In genomic region chr3:195270350-195271115, GRCh38 we compare ENCODE assay signal across 8 cellular contexts. TPM values are rescaled to one million over a fixed set of nuclear protein-coding genes. Genes with fewer than 3 reads are reported as not detected.
A peak's percentile ranks its signal among the peaks of the same experiment; 100 is the strongest.
DNase-seq lines count a peak whose midpoint lies in the region; ATAC-seq lines count a peak whose summit lies in the region.

No MANE protein-coding gene starts in this region.

- peaks cover 31% of the 10 kb centered on the region for H3K4me1 Mint-ChIP-seq in activated CD8-positive, alpha-beta memory T cell treated with anti-CD3 and anti-CD28 coated beads, Interleukin-2, amount 10 ng/mL, durations not matched to agents 7 days and 5 days

- H3K27me3 Mint-ChIP-seq in activated CD8-positive, alpha-beta memory T cell treated with anti-CD3 and anti-CD28 coated beads, Interleukin-2, amount 10 ng/mL, durations not matched to agents 7 days and 5 days = no peaks in the 10 kb centered on the region

- peak overlapping the region; percentile 79 for H3K27ac Mint-ChIP-seq in activated CD8-positive, alpha-beta memory T cell treated with anti-CD3 and anti-CD28 coated beads, Interleukin-2, amount 10 ng/mL, durations not matched to agents 7 days and 5 days

- H3K4me3 Mint-ChIP-seq in activated CD8-positive, alpha-beta memory T cell treated with anti-CD3 and anti-CD28 coated beads, Interleukin-2, amount 10 ng/mL, durations not matched to agents 7 days and 5 days = peak overlapping the region; percentile 82

- no peaks in the 10 kb centered on the region for H3K36me3 Mint-ChIP-seq in activated CD8-positive, alpha-beta memory T cell treated with anti-CD3 and anti-CD28 coated beads, Interleukin-2, amount 10 ng/mL, durations not matched to agents 7 days and 5 days

- no peaks in the 10 kb centered on the region for H3K9me3 Mint-ChIP-seq in activated CD8-positive, alpha-beta memory T cell treated with anti-CD3 and anti-CD28 coated beads, Interleukin-2, amount 10 ng/mL, durations not matched to agents 7 days and 5 days (ENCODE audit: low read depth)

- peak overlapping the region; percentile 74 for H3K27ac ChIP-seq in caudate nucleus (ENCODE audit: low read depth, low read length)
- H3K27ac ChIP-seq in layer of hippocampus (ENCODE audit: low read depth, low read length) = peak overlapping the region; percentile 82

- CTCF ChIA-PET in activated CD8-positive, alpha-beta memory T cell treated with anti-CD3 and anti-CD28 coated beads, Interleukin-2, amount 10 ng/mL, durations not matched to agents 7 days and 5 days (lab: Charles Lee) = interaction anchor here (0.6 to 9.3 kb wide), 52 partner anchors 9 to 637 kb away, joined by 3 to 228 read pairs (median 5); partner anchors contain the start of genes ACAP2, FAM43A, LSG1 and PPP1R2

- peak; percentile 81 for DNase-seq in activated CD8-positive, alpha-beta memory T cell treated with anti-CD3 and anti-CD28 coated beads, Interleukin-2, amount 10 ng/mL, durations not matched to agents 7 days and 5 days
- no peak for DNase-seq in activated CD8-positive, alpha-beta memory T cell treated with anti-CD3 and anti-CD28 coated beads for 24 hours
- DNase-seq in MV-4-11 (lab: John Stamatoyannopoulos, UW) = peak; percentile 66
- peak; percentile 70 for DNase-seq in SW480 (ENCODE audit: low spot score)
- peak in 32 of 61 donors; percentile 42 to 92 (median 77) for DNase-seq in caudate nucleus (lab: John Stamatoyannopoulos, UW)
- DNase-seq in stimulated activated CD4-positive, alpha-beta T cell treated with anti-CD3 and anti-CD28 coated beads, Interleukin-2, amount 100 ng/mL, for 4 hours (ENCODE audit: low read depth) = peak; percentile 50

- H3K27me3 ChIP-seq in layer of hippocampus (ENCODE audit: control insufficient read depth, insufficient read depth, low read length) = no peaks in the 10 kb centered on the region

- peak; percentile 72 for ATAC-seq in activated CD8-positive, alpha-beta memory T cell treated with anti-CD3 and anti-CD28 coated beads, Interleukin-2, amount 10 ng/mL, durations not matched to agents 7 days and 5 days
- peak; percentile 68 for ATAC-seq in HG02642 (IDR thresholded peaks at IDR 0.05; ENCODE audit: poor library complexity, unreplicated experiment)

RNA-seq across cellular contexts. Expression of gene XXYLT1, which starts 0.4 kb away (rescaled TPM):
- total RNA-seq in activated CD8-positive, alpha-beta memory T cell treated with anti-CD3 and anti-CD28 coated beads, Interleukin-2, amount 10 ng/mL, durations not matched to agents 7 days and 5 days = 1 to 10 TPM; 7.2 to 9.2 TPM
